In the genomic region with DNA sequence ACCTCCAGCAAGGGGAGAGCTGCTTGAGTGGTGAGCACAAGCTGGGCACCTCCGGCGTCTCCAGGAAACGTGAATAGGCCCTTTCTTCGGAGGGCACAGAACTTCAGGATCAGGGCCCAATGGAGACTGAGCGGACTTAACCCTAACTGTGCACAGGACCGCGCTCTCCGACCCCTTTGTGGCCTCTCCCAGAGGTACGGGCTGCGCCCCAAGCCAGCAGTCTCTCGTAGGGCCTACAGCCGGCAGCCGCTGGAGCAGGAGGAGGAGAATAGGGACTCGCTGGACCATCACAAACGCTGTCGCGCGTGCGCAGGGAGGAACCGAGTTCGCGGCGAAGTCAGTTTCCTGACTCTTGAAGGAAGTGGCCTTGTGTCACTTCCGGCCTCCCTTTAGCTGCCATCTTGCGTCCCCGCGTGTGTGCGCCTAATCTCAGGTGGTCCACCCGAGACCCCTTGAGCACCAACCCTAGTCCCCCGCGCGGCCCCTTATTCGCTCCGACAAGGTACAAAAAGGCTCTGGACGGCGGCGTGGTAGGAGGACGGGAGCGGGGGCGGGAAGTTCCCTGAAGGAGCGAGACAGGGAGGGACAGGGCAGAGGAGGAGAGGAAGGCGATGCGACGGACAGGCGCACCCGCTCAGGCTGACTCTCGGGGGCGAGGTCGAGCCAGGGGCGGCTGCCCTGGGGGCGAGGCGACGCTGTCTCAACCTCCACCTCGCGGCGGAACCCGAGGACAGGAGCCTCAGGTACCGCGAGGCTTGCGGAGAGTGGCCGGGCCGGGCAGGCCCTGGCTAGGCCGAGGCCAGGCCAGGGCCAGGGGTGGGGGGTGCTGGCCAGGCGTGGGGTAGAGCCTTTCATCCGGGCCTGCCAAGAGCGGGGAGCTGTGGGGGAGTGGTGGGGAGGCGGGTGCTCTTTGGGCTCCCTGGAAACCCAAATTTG, we compare ENCODE assay signal across 8 cellular contexts. TPM values are rescaled to one million over a fixed set of nuclear protein-coding genes. Genes with fewer than 3 reads are reported as not detected.
A peak's percentile ranks its signal among the peaks of the same experiment; 100 is the strongest.
DNase-seq lines count a peak whose midpoint lies in the region; ATAC-seq, FAIRE-seq and TF ChIP-seq lines count a peak whose summit lies in the region.

Gene BTF3, plus strand, starts transcription at position 386 of the 936 bp plus-strand sequence. Its CDS starts 226 bp downstream, at position 612.

- peak within 1 kb of the TSS; percentile 69 for H3K27ac ChIP-seq in OCI-LY7 (ENCODE audit: low read depth, low read length, poor library complexity, severe bottlenecking)
- H3K27ac ChIP-seq in epithelial cell of prostate = peak within 1 kb of the TSS; percentile 87

- H3K4me3 ChIP-seq in OCI-LY7 (ENCODE audit: low read depth, low read length, poor library complexity, severe bottlenecking) = peak within 1 kb of the TSS; percentile 98

- H3K9me3 ChIP-seq in OCI-LY7 (ENCODE audit: low read length) = no peaks in the 10 kb centered on the region

- no peak for FAIRE-seq in D721Med (lab: Jason Lieb, UNC)

- DNase-seq in D721Med (ENCODE audit: insufficient read length, low spot score) (peak; percentile 74), HuH-7.5 (ENCODE audit: low spot score) (peak; percentile 79), OCI-LY7 (ENCODE audit: low spot score) (peak; percentile 97), activated T-cell treated with anti-CD3 and anti-CD28 coated beads for 24 hours (ENCODE audit: low read depth) (peak; percentile 91), epithelial cell of prostate (ENCODE audit: low read depth, low spot score) (peak; percentile 83), mucosa of gallbladder (ENCODE audit: low spot score) (peak; percentile 96)
- peak; percentile 85 to 86 for DNase-seq in stimulated activated CD8-positive, alpha-beta memory T cell treated with anti-CD3 and anti-CD28 coated beads, Interleukin-4, amount 100 ng/mL, for 4 hours (ENCODE audit: low read depth in 2 of 2, low spot score in 1 of 2)

- peak within 1 kb of the TSS; percentile 60 for H2AFZ ChIP-seq in OCI-LY7 (ENCODE audit: low read length)

- H3K4me2 ChIP-seq in OCI-LY7 (ENCODE audit: low read length) = peak within 1 kb of the TSS; percentile 93

- H3K4me1 ChIP-seq in OCI-LY7 (ENCODE audit: insufficient read depth, low read length, poor library complexity, severe bottlenecking) = peaks cover 37% of the 10 kb centered on the region

- H3K36me3 ChIP-seq in OCI-LY7 (ENCODE audit: insufficient read depth, low read length) = peaks cover 47% of the 10 kb centered on the region

- intact Hi-C loops in OCI-LY7 (cut with micrococcal nuclease; ENCODE audit: unreplicated experiment) = loop anchor here (1.0 to 5.0 kb wide), 3 partner anchors 67 to 681 kb away; partner anchors contain the start of genes ANKRA2, FCHO2, TNPO1 and UTP15

- CTCF ChIA-PET in OCI-LY7 (lab: Charles Lee; ENCODE audit: unreplicated experiment) = interaction anchor here (0.6 kb wide), 1 partner anchor 100 kb away, joined by 4 read pairs; no protein-coding TSS in a partner anchor

- H3K79me2 ChIP-seq in OCI-LY7 (ENCODE audit: insufficient read depth, low read depth, low read length) = peaks cover 59% of the 10 kb centered on the region

- peak; percentile 94 for ATAC-seq in GM21526 (IDR thresholded peaks at IDR 0.05; ENCODE audit: low FRiP score, unreplicated experiment)

- TF ChIP-seq CTCF in D721Med (IDR thresholded peaks at IDR 0.05; ENCODE audit: insufficient read depth, missing control alignments) (no peak), OCI-LY7 (conservative IDR thresholded peaks at IDR 0.05; ENCODE audit: low read length) (no peak)

- no TSS peak for BruUV-seq in OCI-LY7 (replicated peaks; lab: Mats Ljungman, UMichigan)

- no peaks in the 10 kb centered on the region for H3K9me2 ChIP-seq in OCI-LY7 (ENCODE audit: insufficient read depth, low read length)

- POLR2A ChIA-PET in OCI-LY7 (lab: Charles Lee) = interaction anchor here (0.7 to 2.6 kb wide), 6 partner anchors 9 to 681 kb away, joined by 3 to 10 read pairs (median 4); partner anchors contain the start of gene ANKRA2

- peaks cover 30% of the 10 kb centered on the region for H4K20me1 ChIP-seq in OCI-LY7 (ENCODE audit: insufficient read depth, low read length)

RNA-seq across cellular contexts. Expression of gene BTF3, which starts in this region (rescaled TPM):
- total RNA-seq in OCI-LY7 (2014; rRNA removed; shearing (Covaris generic)) = 350 and 372 TPM in 2 replicates
- total RNA-seq in OCI-LY7 (2022) = 736 and 805 TPM in 2 replicates
- 421 TPM for total RNA-seq in mucosa of gallbladder

Comparison
In these comparisons a context has a peak if more than half of its experiments do, and no peak if none do; other contexts are left out.
1. Peak in every context shown above with its lines: DNase-seq, ATAC-seq, H3K4me3 ChIP-seq and H3K27ac ChIP-seq.